ENCODE assay signal across 8 cellular contexts in genomic region chr6:11428895-11429294, GRCh38.
DNase-seq lines count a peak whose midpoint lies in the region; ATAC-seq and TF ChIP-seq lines count a peak whose summit lies in the region.

No MANE protein-coding gene starts in this region.

- TF ChIP-seq CTCF in fibroblast of lung (conservative IDR thresholded peaks at IDR 0.05 in 1 of 2, IDR thresholded peaks at IDR 0.05 in 1 of 2; ENCODE audit: low read depth in 1 of 2, low read length in 2 of 2) (no peak), suprapubic skin (IDR thresholded peaks at IDR 0.05) (no peak)

- peak overlapping the region; percentile 0 for H3K4me2 ChIP-seq in fibroblast of lung (ENCODE audit: extremely low read depth, insufficient read depth, low read length)

- DNase-seq in Caki2 (ENCODE audit: low read depth) (peak; percentile 74), NCI-H2029 (lab: John Stamatoyannopoulos, UW) (peak; percentile 33), fibroblast of lung (ENCODE audit: low read depth in 2 of 2) (peak; percentile 74 to 96), suprapubic skin (ENCODE audit: low spot score in 2 of 2) (no peak), GM19238 (ENCODE audit: insufficient read length, low spot score) (no peak), amygdala (lab: John Stamatoyannopoulos, UW) (no peak)
- no peak for DNase-seq in activated effector memory CD4-positive, alpha-beta T cell treated with Interleukin-2 at 50 U/mL for 16 hours

- H3K27ac ChIP-seq in fibroblast of lung (ENCODE audit: insufficient read depth, low read length) (no peak overlapping the region), suprapubic skin (peak overlapping the region; percentile 12)

- no peak for TF ChIP-seq EP300 in suprapubic skin (IDR thresholded peaks at IDR 0.05)

- no peaks in the 10 kb centered on the region for H3K36me3 ChIP-seq in fibroblast of lung (ENCODE audit: control insufficient read depth, insufficient read depth, low read length)
- no peaks in the 10 kb centered on the region for H3K36me3 ChIP-seq in suprapubic skin

- in situ Hi-C loops in Caki2 (cut with HindIII; ENCODE audit: low pct_unique_long_range_greater_than_20kb, low sequenced_read_pairs), result no loop called here

- H3K4me1 ChIP-seq in fibroblast of lung (ENCODE audit: control insufficient read depth, extremely low read depth, insufficient read depth, low read length) (peaks cover 19% of the 10 kb centered on the region), suprapubic skin (peaks cover 20% of the 10 kb centered on the region)

- H2AFZ ChIP-seq in fibroblast of lung (ENCODE audit: low read length), result no peak overlapping the region

- TF ChIP-seq POLR2A in suprapubic skin (IDR thresholded peaks at IDR 0.05), result no peak

- ATAC-seq in GM21825 (IDR thresholded peaks at IDR 0.05; ENCODE audit: unreplicated experiment), result peak; percentile 56

- H3K9me3 ChIP-seq in fibroblast of lung (ENCODE audit: control insufficient read depth, insufficient read depth, low read depth, low read length) (no peaks in the 10 kb centered on the region), suprapubic skin (no peaks in the 10 kb centered on the region)

- H3K4me3 ChIP-seq in fibroblast of lung (replicated peaks in 1 of 4; ENCODE audit: control extremely low read depth in 1 of 4, insufficient read depth in 1 of 4, low read depth in 3 of 4, low read length in 4 of 4) (no peak overlapping the region), suprapubic skin (no peak overlapping the region)

- WGBS in suprapubic skin, result 51% methylated on average over 3 of the region's 3 CpGs

- no peaks in the 10 kb centered on the region for H3K79me2 ChIP-seq in fibroblast of lung (ENCODE audit: control insufficient read depth, insufficient read depth, low read length)

- H3K27me3 ChIP-seq in fibroblast of lung (ENCODE audit: control insufficient read depth, insufficient read depth, low read length), result no peaks in the 10 kb centered on the region
- no peaks in the 10 kb centered on the region for H3K27me3 ChIP-seq in suprapubic skin

- H3K9ac ChIP-seq in fibroblast of lung (ENCODE audit: insufficient read depth, low read length), result no peak overlapping the region

- no peaks in the 10 kb centered on the region for H4K20me1 ChIP-seq in fibroblast of lung (ENCODE audit: control insufficient read depth, extremely low read depth, insufficient read depth, low read length)

Comparison
In these comparisons a context has a peak if more than half of its experiments do, and no peak if none do; other contexts are left out.
1. DNase-seq: peak in Caki2 (single experiment), NCI-H2029 (single experiment) and fibroblast of lung (2 of 2); none in suprapubic skin (0 of 2), GM19238 (single experiment), amygdala (0 of 56) and activated effector memory CD4-positive, alpha-beta T cell treated with Interleukin-2 at 50 U/mL for 16 hours (single experiment).